30 cellular contexts compared by ENCODE assay signal in genomic region chr11:64823568-64824119, GRCh38. TPM values are rescaled to one million over a fixed set of nuclear protein-coding genes. Genes with fewer than 3 reads are reported as not detected.
"Had no signal": no experiment of that assay in that cellular context is flagged by ENCODE, and none has a peak within 500 bp of the region (broad histone marks: within the 10 kb centered on the region; RNA-seq: fewer than 3 reads in every experiment).

No MANE protein-coding gene starts in this region.

- H3K27ac ChIP-seq: ascending aorta, cardiac muscle cell, PC-9, WERI-Rb-1 had no signal

- H3K4me1 Mint-ChIP-seq: activated CD8-positive, alpha-beta memory T cell treated with anti-CD3 and anti-CD28 coated beads, Interleukin-2, amount 10 ng/mL, durations not matched to agents 7 days and 5 days; activated naive CD8-positive, alpha-beta T cell treated with anti-CD3 and anti-CD28 coated beads, Interleukin-2, amount 10 ng/mL, durations not matched to agents 7 days and 5 days had no signal

- H3K27me3 Mint-ChIP-seq: activated CD4-positive, alpha-beta memory T cell treated with anti-CD3 and anti-CD28 coated beads for 36 hours; activated CD8-positive, alpha-beta memory T cell treated with anti-CD3 and anti-CD28 coated beads, Interleukin-2, amount 10 ng/mL, durations not matched to agents 7 days and 5 days; activated naive CD8-positive, alpha-beta T cell treated with anti-CD3 and anti-CD28 coated beads, Interleukin-2, amount 10 ng/mL, durations not matched to agents 7 days and 5 days had no signal

- H3K9me3 ChIP-seq: ascending aorta had no signal

- H3K4me1 ChIP-seq: ascending aorta had no signal

- H3K36me3 Mint-ChIP-seq: activated CD4-positive, alpha-beta memory T cell treated with anti-CD3 and anti-CD28 coated beads for 36 hours; activated CD8-positive, alpha-beta memory T cell treated with anti-CD3 and anti-CD28 coated beads, Interleukin-2, amount 10 ng/mL, durations not matched to agents 7 days and 5 days; activated naive CD8-positive, alpha-beta T cell treated with anti-CD3 and anti-CD28 coated beads, Interleukin-2, amount 10 ng/mL, durations not matched to agents 7 days and 5 days had no signal

- H3K27ac Mint-ChIP-seq: activated CD4-positive, alpha-beta memory T cell treated with anti-CD3 and anti-CD28 coated beads for 36 hours; activated CD8-positive, alpha-beta memory T cell treated with anti-CD3 and anti-CD28 coated beads, Interleukin-2, amount 10 ng/mL, durations not matched to agents 7 days and 5 days; activated naive CD8-positive, alpha-beta T cell treated with anti-CD3 and anti-CD28 coated beads, Interleukin-2, amount 10 ng/mL, durations not matched to agents 7 days and 5 days had no signal

- H3K4me2 ChIP-seq: PC-9 had no signal

- H3K27me3 ChIP-seq: ascending aorta, cardiac muscle cell had no signal

- H3K9me3 Mint-ChIP-seq: activated CD4-positive, alpha-beta memory T cell treated with anti-CD3 and anti-CD28 coated beads for 36 hours; activated naive CD8-positive, alpha-beta T cell treated with anti-CD3 and anti-CD28 coated beads, Interleukin-2, amount 10 ng/mL, durations not matched to agents 7 days and 5 days had no signal

- ATAC-seq: activated CD8-positive, alpha-beta memory T cell treated with anti-CD3 and anti-CD28 coated beads, Interleukin-2, amount 10 ng/mL, durations not matched to agents 7 days and 5 days had no signal

- H3K36me3 ChIP-seq: ascending aorta, cardiac muscle cell had no signal

- H2AFZ ChIP-seq: PC-9 had no signal

- H3K4me3 ChIP-seq: ascending aorta, cardiac muscle cell, PC-9 had no signal

- DNase-seq: activated CD4-positive, alpha-beta memory T cell treated with anti-CD3 and anti-CD28 coated beads for 36 hours; activated CD4-positive, alpha-beta T cell treated with anti-CD3 and anti-CD28 coated beads, Interleukin-2, amount 50 U/mL, for 1 hour; activated CD8-positive, alpha-beta memory T cell treated with anti-CD3 and anti-CD28 coated beads for 24 hours; activated CD8-positive, alpha-beta memory T cell treated with anti-CD3 and anti-CD28 coated beads, Interleukin-2, amount 10 ng/mL, durations not matched to agents 7 days and 5 days; activated CD8-positive, alpha-beta memory T cell treated with anti-CD3 and anti-CD28 coated beads, Interleukin-2, amount 50 U/mL, for 48 hours; activated effector memory CD4-positive, alpha-beta T cell treated with Interleukin-2 at 50 U/mL for 16 hours; activated naive CD4-positive, alpha-beta T cell treated with anti-CD3 and anti-CD28 coated beads, Interleukin-2, amount 50 U/mL, for 16 hours; activated naive CD8-positive, alpha-beta T cell treated with anti-CD3 and anti-CD28 coated beads, Interleukin-2, amount 10 ng/mL, durations not matched to agents 7 days and 5 days; activated T-cell treated with anti-CD3 and anti-CD28 coated beads, Interleukin-2, amount 50 U/mL, for 48 hours; Kasumi-1; KG1; MM.1S; MV-4-11; NCI-H1092; NCI-H1417; NCI-H146; NCI-H187; NCI-H2029 treated with DMSO at 0.1 percent for 48 hours; NCI-H2107; NCI-H2171; NCI-H510A; NCI-H526; NCI-H748 treated with DMSO at 0.1 percent for 48 hours; NK-92 treated with Interleukin-12 subunit alpha and Interleukin-12 subunit beta, amount 100 ng/mL, for 24 hours; PC-9; Right ventricle myocardium superior; T1000; WERI-Rb-1 had no signal

- H3K4me3 Mint-ChIP-seq: activated CD4-positive, alpha-beta memory T cell treated with anti-CD3 and anti-CD28 coated beads for 36 hours; activated CD8-positive, alpha-beta memory T cell treated with anti-CD3 and anti-CD28 coated beads, Interleukin-2, amount 10 ng/mL, durations not matched to agents 7 days and 5 days; activated naive CD8-positive, alpha-beta T cell treated with anti-CD3 and anti-CD28 coated beads, Interleukin-2, amount 10 ng/mL, durations not matched to agents 7 days and 5 days had no signal

RNA-seq across cellular contexts. Expression of gene CDC42BPG, which starts 20.8 kb away (rescaled TPM):
- total RNA-seq: ascending aorta had no signal
